Comparison of ENCODE assay signal across 27 cellular contexts in the genomic region with DNA sequence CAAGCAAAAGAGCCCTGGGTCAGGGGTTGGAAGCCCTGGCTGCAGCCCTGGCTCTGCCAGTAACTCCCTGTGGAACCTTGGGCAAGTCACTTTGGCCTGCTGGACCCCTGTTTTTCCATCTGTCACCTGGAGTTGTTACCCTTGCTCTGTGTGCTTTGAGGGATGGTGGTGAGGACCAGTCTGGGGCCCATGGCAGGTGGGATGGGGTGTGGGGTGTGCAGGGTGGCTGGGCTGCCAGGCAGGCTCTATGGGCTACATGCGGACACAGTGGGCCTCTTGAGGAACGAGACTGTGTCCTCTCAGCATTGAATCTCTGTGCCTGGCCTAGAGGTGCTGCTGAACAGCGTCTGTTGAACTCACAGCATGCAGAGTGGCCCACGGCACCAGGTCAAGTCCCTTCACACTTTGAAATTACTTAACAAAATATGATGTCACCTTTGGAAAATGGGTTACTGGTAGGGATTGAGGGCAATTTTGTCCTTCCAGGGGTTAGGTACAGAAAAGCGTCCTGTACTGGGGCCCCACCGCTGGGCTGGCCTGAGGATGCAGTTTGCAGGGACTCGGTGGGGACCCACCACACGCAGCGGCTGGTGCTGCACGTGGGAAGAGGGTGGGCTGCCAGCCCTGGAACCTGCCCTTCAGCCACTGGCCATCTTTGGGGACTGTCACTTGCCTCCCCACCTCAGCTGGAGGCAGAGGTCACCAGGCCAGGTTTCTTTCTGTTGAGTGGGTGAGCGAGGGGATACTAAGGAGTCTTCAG. TPM values are rescaled to one million over a fixed set of nuclear protein-coding genes. Genes with fewer than 3 reads are reported as not detected.
DNase-seq lines count a peak whose midpoint lies in the region; ATAC-seq, FAIRE-seq and TF ChIP-seq lines count a peak whose summit lies in the region.
"Had no signal": no experiment of that assay in that cellular context is flagged by ENCODE, and none has a peak within 500 bp of the region (broad histone marks: within the 10 kb centered on the region; RNA-seq: fewer than 3 reads in every experiment).

No MANE protein-coding gene starts in this region.

- POLR2A ChIA-PET in OCI-LY7 (lab: Charles Lee) = interaction anchor here (0.7 kb wide), 1 partner anchor 202 kb away, joined by 3 read pairs; no protein-coding TSS in a partner anchor

- CTCF ChIA-PET in OCI-LY7 (lab: Charles Lee; ENCODE audit: unreplicated experiment) = no interaction called here

- no peaks in the 10 kb centered on the region for H3K9me2 ChIP-seq in OCI-LY7 (ENCODE audit: insufficient read depth, low read length)

- WGBS in testis, 2 donors = 91 to 95% methylated on average over 8 to 11 of the region's 11 CpGs

- no peak for TF ChIP-seq CTCF in OCI-LY7 (conservative IDR thresholded peaks at IDR 0.05; ENCODE audit: low read length)
- TF ChIP-seq CTCF in kidney (IDR thresholded peaks at IDR 0.05; ENCODE audit: borderline replicate concordance, extremely low read depth, insufficient read depth) = no peak
- no peak for TF ChIP-seq CTCF in testis (IDR thresholded peaks at IDR 0.05)
- TF ChIP-seq CTCF in lower lobe of right lung (IDR thresholded peaks at IDR 0.05) = no peak

- no peak for ATAC-seq in stimulated activated effector memory CD8-positive, alpha-beta T cell treated with anti-CD3 and anti-CD28 coated beads, Interleukin-12 subunit alpha, Interleukin-12 subunit beta, amount 100 ng/mL, for 72 hours
- no peak for ATAC-seq in lower lobe of right lung
- ATAC-seq: GM12878 had no signal

- FAIRE-seq in GM12891 (lab: Jason Lieb, UNC) = peak; percentile 20
- no peak for FAIRE-seq in kidney (lab: Jason Lieb, UNC)
- FAIRE-seq: GM12878, HTR-8/SVneo, RCC 7860 had no signal

- H2AFZ ChIP-seq in OCI-LY7 (ENCODE audit: low read length) = no peak overlapping the region

- TF ChIP-seq POLR2A in GM12891 (IDR thresholded peaks at IDR 0.05; ENCODE audit: low read depth, low read length) = no peak
- TF ChIP-seq POLR2A in testis (IDR thresholded peaks at IDR 0.05) = no peak

- H3K27ac ChIP-seq in OCI-LY7 (ENCODE audit: low read depth, low read length, poor library complexity, severe bottlenecking) = peak overlapping the region; percentile 73
- H3K27ac ChIP-seq in kidney (ENCODE audit: low read depth in 2 of 2, low read length in 2 of 2) = no peak overlapping the region
- H3K27ac ChIP-seq in testis = peak overlapping the region; percentile 0 to 41
- H3K27ac ChIP-seq in lower lobe of right lung = no peak overlapping the region

- H3K4me3 ChIP-seq in OCI-LY7 (ENCODE audit: low read depth, low read length, poor library complexity, severe bottlenecking) (no peak overlapping the region), kidney (ENCODE audit: low read length in 2 of 2) (no peak overlapping the region), testis (no peak overlapping the region), lower lobe of right lung (no peak overlapping the region)
- H3K4me3 ChIP-seq: GM12878 had no signal

- no peaks in the 10 kb centered on the region for H3K36me3 Mint-ChIP-seq in stimulated activated effector memory CD8-positive, alpha-beta T cell treated with anti-CD3 and anti-CD28 coated beads, Interleukin-12 subunit alpha, Interleukin-12 subunit beta, amount 100 ng/mL, for 72 hours

- H3K9me3 ChIP-seq in OCI-LY7 (ENCODE audit: low read length) = no peaks in the 10 kb centered on the region
- no peaks in the 10 kb centered on the region for H3K9me3 ChIP-seq in kidney (ENCODE audit: control insufficient read depth in 1 of 2, low read length in 2 of 2)
- H3K9me3 ChIP-seq in testis = no peaks in the 10 kb centered on the region
- no peaks in the 10 kb centered on the region for H3K9me3 ChIP-seq in lower lobe of right lung
- H3K9me3 ChIP-seq: BE2C had no signal

- no peaks in the 10 kb centered on the region for H4K20me1 ChIP-seq in OCI-LY7 (ENCODE audit: insufficient read depth, low read length)

- H3K27ac Mint-ChIP-seq in stimulated activated effector memory CD8-positive, alpha-beta T cell treated with anti-CD3 and anti-CD28 coated beads, Interleukin-12 subunit alpha, Interleukin-12 subunit beta, amount 100 ng/mL, for 72 hours = no peak overlapping the region
- H3K27ac Mint-ChIP-seq: CD4-positive, alpha-beta T cell had no signal

- intact Hi-C loops in OCI-LY7 (cut with micrococcal nuclease; ENCODE audit: unreplicated experiment) = no loop called here
- intact Hi-C loops in kidney (cut with DNase I) = no loop called here
- intact Hi-C loops in testis (cut with DNase I; ENCODE audit: low total_unique reads) = no loop called here
- intact Hi-C loops in lower lobe of right lung (cut with DNase I) = no loop called here

- no peaks in the 10 kb centered on the region for H3K79me2 ChIP-seq in OCI-LY7 (ENCODE audit: insufficient read depth, low read depth, low read length)

- H3K27me3 ChIP-seq in testis (no peaks in the 10 kb centered on the region), lower lobe of right lung (ENCODE audit: low read depth) (no peaks in the 10 kb centered on the region)
- H3K27me3 ChIP-seq: BE2C had no signal

- DNase-seq in GM12891 (ENCODE audit: insufficient read length, low spot score) = no peak
- DNase-seq in OCI-LY7 (ENCODE audit: low spot score) = no peak
- DNase-seq in kidney = peak; percentile 56
- no peak for DNase-seq in testis
- DNase-seq in stimulated activated effector memory CD8-positive, alpha-beta T cell treated with anti-CD3 and anti-CD28 coated beads, Interleukin-12 subunit alpha, Interleukin-12 subunit beta, amount 100 ng/mL, for 72 hours (ENCODE audit: low spot score in 2 of 2) = no peak
- DNase-seq in activated effector memory CD4-positive, alpha-beta T cell treated with anti-CD3 and anti-CD28 coated beads, Interleukin-2, amount 50 U/mL, for 16 hours = no peak
- no peak for DNase-seq in lower lobe of right lung
- DNase-seq: BE2C; CD4-positive, alpha-beta T cell; COR-L47; DMS 273 treated with DMSO at 0.1 percent for 48 hours; DND-41; GOT3; KG1; NCI-H1092 treated with DMSO at 0.1 percent for 48 hours; NCI-H146; NCI-H2029; NCI-H226; NCI-H510A treated with DMSO at 0.1 percent for 48 hours; NCI-H748 treated with DMSO at 0.1 percent for 48 hours; NK-92 treated with Interleukin-12 subunit alpha and Interleukin-12 subunit beta, amount 100 ng/mL, for 24 hours; Right ventricle myocardium superior had no signal

- no peaks in the 10 kb centered on the region for H3K9me3 Mint-ChIP-seq in stimulated activated effector memory CD8-positive, alpha-beta T cell treated with anti-CD3 and anti-CD28 coated beads, Interleukin-12 subunit alpha, Interleukin-12 subunit beta, amount 100 ng/mL, for 72 hours
- H3K9me3 Mint-ChIP-seq: CD4-positive, alpha-beta T cell had no signal

- peak overlapping the region; percentile 56 for H3K4me2 ChIP-seq in OCI-LY7 (ENCODE audit: low read length)

- peaks cover 39% of the 10 kb centered on the region for H3K4me1 Mint-ChIP-seq in stimulated activated effector memory CD8-positive, alpha-beta T cell treated with anti-CD3 and anti-CD28 coated beads, Interleukin-12 subunit alpha, Interleukin-12 subunit beta, amount 100 ng/mL, for 72 hours

- no peak overlapping the region for H3K4me3 Mint-ChIP-seq in stimulated activated effector memory CD8-positive, alpha-beta T cell treated with anti-CD3 and anti-CD28 coated beads, Interleukin-12 subunit alpha, Interleukin-12 subunit beta, amount 100 ng/mL, for 72 hours
- H3K4me3 Mint-ChIP-seq: CD4-positive, alpha-beta T cell had no signal

- peaks cover 58% of the 10 kb centered on the region for H3K4me1 ChIP-seq in OCI-LY7 (ENCODE audit: insufficient read depth, low read length, poor library complexity, severe bottlenecking)
- H3K4me1 ChIP-seq in kidney (ENCODE audit: control insufficient read depth in 1 of 2, insufficient read depth in 1 of 2, low read depth in 1 of 2, low read length in 2 of 2) = peaks cover 0 to 3% of the 10 kb centered on the region in 2 donors
- H3K4me1 ChIP-seq in testis = peaks cover 22% of the 10 kb centered on the region
- peaks cover 45% of the 10 kb centered on the region for H3K4me1 ChIP-seq in lower lobe of right lung
- H3K4me1 ChIP-seq: BE2C had no signal

- no peak overlapping the region for H3K9ac ChIP-seq in kidney (ENCODE audit: low read length in 2 of 2)

- H3K36me3 ChIP-seq in OCI-LY7 (ENCODE audit: insufficient read depth, low read length) = peaks cover 56% of the 10 kb centered on the region
- peaks cover 0 to 3% of the 10 kb centered on the region in 2 donors for H3K36me3 ChIP-seq in kidney (ENCODE audit: control insufficient read depth in 1 of 2, insufficient read depth in 2 of 2, low read length in 2 of 2)
- H3K36me3 ChIP-seq in testis (ENCODE audit: low read depth, missing control alignments) = no peaks in the 10 kb centered on the region
- H3K36me3 ChIP-seq in lower lobe of right lung = peaks cover 17% of the 10 kb centered on the region
- H3K36me3 ChIP-seq: BE2C had no signal

- BruUV-seq in OCI-LY7 (replicated peaks; lab: Mats Ljungman, UMichigan) = no TSS peak

TF ChIP-seq in GM12891, 5 proteins besides CTCF, POLR2A, EP300 and RAD21:
- TF ChIP-seq POLR2AphosphoS5 (IDR thresholded peaks at IDR 0.05; ENCODE audit: low read depth, low read length) (no peak), PAX5 (IDR thresholded peaks at IDR 0.05; ENCODE audit: insufficient read depth, low read length, severe bottlenecking) (no peak), TAF1 (IDR thresholded peaks at IDR 0.05; ENCODE audit: low read depth, low read length) (no peak), SPI1 (IDR thresholded peaks at IDR 0.05; ENCODE audit: low read depth, low read length) (no peak), POU2F2 (IDR thresholded peaks at IDR 0.05; ENCODE audit: low read depth, low read length) (no peak)

RNA-seq across cellular contexts. Expression of gene PRF1, which starts 45.3 kb away (rescaled TPM):
- 13.2 TPM for polyA plus RNA-seq in GM12891 (2012; ENCODE audit: low read depth, missing spikeins)
- total RNA-seq in OCI-LY7 (2014; rRNA removed; shearing (Covaris generic)) = 4.6 and 7.0 TPM in 2 replicates
- 5.8 and 6.3 TPM in 2 replicates for total RNA-seq in OCI-LY7 (2022)
- 8.8 TPM for total RNA-seq in kidney
- 1.4 TPM for polyA plus RNA-seq in kidney (ENCODE audit: insufficient read depth, low read depth, low replicate concordance)
- total RNA-seq in testis = 1 to 10 TPM in 1 of 2 donors, under 1 TPM in 1; 0.55 to 1.8 TPM
- 2.2 TPM for polyA plus RNA-seq in testis (ENCODE audit: insufficient read depth, low read depth, low replicate concordance)
- 29.5 TPM for total RNA-seq in lower lobe of right lung
- total RNA-seq: A673, SK-MEL-5 had no signal

Comparison
In these comparisons a context has a peak if more than half of its experiments do, and no peak if none do; other contexts are left out.
1. H3K27ac ChIP-seq: peak in OCI-LY7 (single experiment) and testis (2 of 2); none in kidney (0 of 2) and lower lobe of right lung (single experiment).